Comparison of ENCODE assay signal across 1 cellular context in the genomic region with DNA sequence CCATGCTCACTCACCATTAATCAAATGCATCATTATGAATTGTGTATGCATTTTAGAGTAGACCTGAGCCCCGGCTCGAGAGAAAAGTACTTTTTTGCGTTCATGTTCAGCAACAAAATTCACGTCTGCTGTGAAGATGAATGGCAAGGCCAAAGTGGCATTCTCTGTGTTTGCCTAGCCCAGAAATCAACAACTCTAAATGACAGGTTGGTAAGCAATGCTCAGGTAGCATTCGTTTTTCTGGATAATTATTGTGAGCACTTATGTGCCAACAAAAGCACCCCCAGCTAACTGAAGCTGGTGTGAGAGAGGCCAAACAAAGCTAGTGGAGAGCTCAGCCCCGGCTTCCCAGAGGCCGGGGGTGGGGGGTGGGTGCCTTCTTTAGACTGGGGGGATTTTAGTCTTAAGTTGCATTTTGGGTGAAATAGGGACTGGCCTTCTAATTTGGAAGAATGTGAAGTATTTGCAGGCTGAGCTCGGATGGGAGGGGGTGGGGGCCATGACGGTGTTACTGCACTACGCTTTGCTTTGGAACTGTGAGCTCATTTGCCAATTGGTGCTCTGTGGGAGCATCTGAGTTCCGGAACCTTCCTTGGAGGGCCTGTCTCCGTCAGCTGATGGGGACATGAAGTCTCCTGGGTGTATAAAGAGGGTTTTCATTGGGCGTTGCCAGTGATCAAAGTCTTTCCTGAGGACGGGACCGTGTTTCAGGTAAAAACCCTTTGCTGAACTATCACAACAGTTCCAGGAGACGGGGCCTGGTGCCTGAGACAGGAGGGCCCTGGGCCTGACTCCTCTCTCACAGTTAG.
TF ChIP-seq lines count a peak whose summit lies in the region.

No MANE protein-coding gene starts in this region.

TF ChIP-seq in HepG2, 621 proteins besides CTCF, POLR2A, EP300 and RAD21 (continued from another document):
- TF ChIP-seq KIAA2018 (CRISPR knock-in tag; IDR thresholded peaks at IDR 0.05; ENCODE audit: borderline replicate concordance): no peak
- TF ChIP-seq TP53 (CRISPR knock-in tag; conservative IDR thresholded peaks at IDR 0.05): no peak
- TF ChIP-seq ESRRA (CRISPR knock-in tag; IDR thresholded peaks at IDR 0.05; ENCODE audit: low read depth): no peak
- no peak for TF ChIP-seq ZNF10 (CRISPR knock-in tag; IDR thresholded peaks at IDR 0.05; ENCODE audit: borderline replicate concordance, low read depth)
- TF ChIP-seq CBX2 (IDR thresholded peaks at IDR 0.05; ENCODE audit: low read depth, low read length): peak; percentile 70
- TF ChIP-seq CBX2 (CRISPR knock-in tag; IDR thresholded peaks at IDR 0.05; ENCODE audit: low read depth): no peak
- no peak for TF ChIP-seq SP2 (CRISPR knock-in tag; IDR thresholded peaks at IDR 0.05)
- no peak for TF ChIP-seq ZNF703 (CRISPR knock-in tag; IDR thresholded peaks at IDR 0.05; ENCODE audit: borderline replicate concordance)
- TF ChIP-seq RXRB (CRISPR knock-in tag; IDR thresholded peaks at IDR 0.05; ENCODE audit: borderline replicate concordance): no peak
- TF ChIP-seq RORA (CRISPR knock-in tag; IDR thresholded peaks at IDR 0.05): no peak
TF ChIP-seq in HepG2: peak in this region for 3.
